Comparison of ENCODE assay signal across 13 cellular contexts in genomic region chr4:76703123-76703490, GRCh38.
DNase-seq lines count a peak whose midpoint lies in the region; ATAC-seq and TF ChIP-seq lines count a peak whose summit lies in the region.
"Had no signal": no experiment of that assay in that cellular context is flagged by ENCODE, and none has a peak within 500 bp of the region (broad histone marks: within the 10 kb centered on the region; RNA-seq: fewer than 3 reads in every experiment).

No MANE protein-coding gene starts in this region.

- intact Hi-C loops in stomach (cut with DNase I; ENCODE audit: low total_unique reads), result no loop called here

- H3K27me3 ChIP-seq in stomach, result no peaks in the 10 kb centered on the region
- H3K27me3 ChIP-seq: uterus had no signal

- H3K27ac Mint-ChIP-seq in WTC11, result peak overlapping the region; percentile 20

- no peak overlapping the region for H3K4me3 Mint-ChIP-seq in WTC11

- TF ChIP-seq CTCF in WTC11 (IDR thresholded peaks at IDR 0.05) (no peak), stomach (IDR thresholded peaks at IDR 0.05) (no peak)

- CTCF ChIA-PET in WTC11 (lab: Charles Lee), result interaction anchor here (0.7 kb wide), 1 partner anchor 12 kb away, joined by 3 read pairs; no protein-coding TSS in a partner anchor

- peaks cover 88% of the 10 kb centered on the region for H3K4me1 Mint-ChIP-seq in WTC11

- no peak for TF ChIP-seq EP300 in stomach (IDR thresholded peaks at IDR 0.05)

- ATAC-seq in HG03354 (IDR thresholded peaks at IDR 0.05; ENCODE audit: poor library complexity, severe bottlenecking, unreplicated experiment), result peak; percentile 5
- ATAC-seq in WTC11, result no peak
- ATAC-seq in HG02840 (IDR thresholded peaks at IDR 0.05; ENCODE audit: low FRiP score, unreplicated experiment), result no peak
- ATAC-seq: GM12878, left colon had no signal

- no peaks in the 10 kb centered on the region; the same call in 1 of the 2 replicates for H3K36me3 Mint-ChIP-seq in WTC11

- H3K4me1 ChIP-seq in stomach, result peaks cover 58 to 89% (median 75%) of the 10 kb centered on the region in 4 donors
- H3K4me1 ChIP-seq: uterus had no signal

- 35 to 59% (median 45%) methylated on average over 1 of the region's 1 CpG for WGBS in stomach, 5 donors

- H3K27me3 Mint-ChIP-seq in WTC11 (ENCODE audit: low read depth), result no peaks in the 10 kb centered on the region

- no peak overlapping the region for H3K4me3 ChIP-seq in stomach
- H3K4me3 ChIP-seq: GM12878, uterus had no signal

- TF ChIP-seq POLR2A in stomach (IDR thresholded peaks at IDR 0.05), result no peak

- peak overlapping the region; percentile 32 to 92 (median 85) for H3K27ac ChIP-seq in stomach
- H3K27ac ChIP-seq: uterus had no signal

- POLR2A ChIA-PET in WTC11 (lab: Charles Lee), result no interaction called here

- H3K9me3 ChIP-seq in stomach, result no peaks in the 10 kb centered on the region
- H3K9me3 ChIP-seq: uterus had no signal

- no peak for DNase-seq in WTC11 (ENCODE audit: low spot score)
- DNase-seq in iris pigment epithelial cell (ENCODE audit: low read depth), result peak; percentile 49
- no peak for DNase-seq in stomach
- DNase-seq in middle frontal gyrus (ENCODE audit: extremely low spot score, low spot score), result no peak
- no peak for DNase-seq in NOMO-1 treated with dmso at 0.1 percent for 144 hours (lab: John Stamatoyannopoulos, UW; ENCODE audit: unreplicated experiment)
- no peak for DNase-seq in activated CD4-positive, alpha-beta T cell treated with anti-CD3 and anti-CD28 coated beads for 4 hours
- DNase-seq: activated CD8-positive, alpha-beta memory T cell treated with anti-CD3 and anti-CD28 coated beads, Interleukin-2, amount 50 U/mL, for 4 hours; left colon; NCI-H1694; uterus had no signal

- H3K36me3 ChIP-seq in stomach, result no peaks in the 10 kb centered on the region
- H3K36me3 ChIP-seq: uterus had no signal

- no peaks in the 10 kb centered on the region for H3K9me3 Mint-ChIP-seq in WTC11

TF ChIP-seq in WTC11, 78 proteins besides CTCF, POLR2A, EP300 and RAD21:
- TF ChIP-seq ETV6 (CRISPR knock-in tag; IDR thresholded peaks at IDR 0.05) (no peak), TEAD4 (CRISPR knock-in tag; IDR thresholded peaks at IDR 0.05) (no peak), ZNF121 (CRISPR knock-in tag; IDR thresholded peaks at IDR 0.05) (no peak), ZNF281 (CRISPR knock-in tag; IDR thresholded peaks at IDR 0.05) (no peak), FOXK1 (CRISPR knock-in tag; IDR thresholded peaks at IDR 0.05) (no peak), ZNF232 (CRISPR knock-in tag; IDR thresholded peaks at IDR 0.05) (no peak), NFATC4 (CRISPR knock-in tag; IDR thresholded peaks at IDR 0.05) (no peak), ZNF671 (CRISPR knock-in tag; IDR thresholded peaks at IDR 0.05) (no peak), CBFB (CRISPR knock-in tag; IDR thresholded peaks at IDR 0.05; ENCODE audit: low read depth) (no peak), ARID4B (CRISPR knock-in tag; IDR thresholded peaks at IDR 0.05; ENCODE audit: borderline replicate concordance) (no peak), PREB (CRISPR knock-in tag; IDR thresholded peaks at IDR 0.05; ENCODE audit: borderline replicate concordance) (no peak)
